10 cellular contexts compared by ENCODE assay signal in the genomic region with DNA sequence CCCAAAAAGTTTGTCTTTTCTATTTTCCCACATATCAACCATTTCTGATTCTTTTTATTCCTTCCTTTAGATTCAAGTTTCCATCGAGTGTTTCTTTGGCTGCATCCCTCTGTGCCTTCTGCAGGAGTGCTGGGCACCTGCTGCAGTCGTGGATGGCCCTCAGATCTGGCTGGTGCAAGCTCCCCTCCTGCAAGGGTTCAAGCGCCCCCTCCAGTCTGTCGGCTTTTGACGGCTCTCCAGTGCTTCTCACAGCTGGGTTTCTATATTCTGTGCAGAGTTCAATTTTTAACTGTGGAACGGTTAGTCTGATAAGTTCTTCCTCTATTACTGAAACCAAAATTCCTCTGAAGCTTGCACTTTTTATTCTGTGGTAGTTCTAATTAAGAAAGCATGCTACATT.
A peak's percentile ranks its signal among the peaks of the same experiment; 100 is the strongest.
DNase-seq lines count a peak whose midpoint lies in the region; ATAC-seq and TF ChIP-seq lines count a peak whose summit lies in the region.
"Had no signal": no experiment of that assay in that cellular context is flagged by ENCODE, and none has a peak within 500 bp of the region (broad histone marks: within the 10 kb centered on the region; RNA-seq: fewer than 3 reads in every experiment).

No MANE protein-coding gene starts in this region.

- H3K9me2 ChIP-seq in GM23248 (ENCODE audit: insufficient read depth), result no peaks in the 10 kb centered on the region

- ATAC-seq in WTC11 (peak; percentile 55), lower lobe of right lung (no peak)
- peak; percentile 48 for ATAC-seq in effector memory CD8-positive, alpha-beta T cell (replicated peaks)
- ATAC-seq in stimulated activated naive CD8-positive, alpha-beta T cell treated with anti-CD3 and anti-CD28 coated beads, Interleukin-15, amount 100 ng/mL, for 72 hours, result peak; percentile 70
- ATAC-seq: heart left ventricle, psoas muscle had no signal

- H3K4me2 ChIP-seq in GM23248 (ENCODE audit: unreplicated experiment), result no peak overlapping the region

- no peaks in the 10 kb centered on the region for H3K27me3 ChIP-seq in lower lobe of right lung (ENCODE audit: low read depth)
- no peaks in the 10 kb centered on the region for H3K27me3 ChIP-seq in GM23248 (replicated peaks; ENCODE audit: insufficient read depth)
- H3K27me3 ChIP-seq: heart left ventricle had no signal

- H3K9ac ChIP-seq in GM23248, result no peak overlapping the region

- peaks cover 5% of the 10 kb centered on the region for H3K27me3 Mint-ChIP-seq in WTC11 (ENCODE audit: low read depth)
- no peaks in the 10 kb centered on the region for H3K27me3 Mint-ChIP-seq in effector memory CD8-positive, alpha-beta T cell
- H3K27me3 Mint-ChIP-seq in stimulated activated naive CD8-positive, alpha-beta T cell treated with anti-CD3 and anti-CD28 coated beads, Interleukin-15, amount 100 ng/mL, for 72 hours, result no peaks in the 10 kb centered on the region

- DNase-seq in activated T-cell treated with anti-CD3 and anti-CD28 coated beads for 1 hour (ENCODE audit: low read depth) (peak; percentile 35), activated T-cell treated with anti-CD3 and anti-CD28 coated beads for 4 hours (no peak), WTC11 (ENCODE audit: low spot score) (peak; percentile 27), lower lobe of right lung (no peak), GM23248 (no peak), AG08395 (ENCODE audit: low spot score) (no peak)
- peak in 1 of 3 experiments; percentile 6 for DNase-seq in effector memory CD8-positive, alpha-beta T cell
- no peak for DNase-seq in stimulated activated naive CD8-positive, alpha-beta T cell treated with anti-CD3 and anti-CD28 coated beads, Interleukin-15, amount 100 ng/mL, for 72 hours
- DNase-seq: heart left ventricle, psoas muscle had no signal

- peaks cover 29% of the 10 kb centered on the region for H3K36me3 ChIP-seq in lower lobe of right lung
- peaks cover 5% of the 10 kb centered on the region; the same call in 1 of the 2 replicates for H3K36me3 ChIP-seq in GM23248 (ENCODE audit: low read depth)

- H3K36me3 Mint-ChIP-seq in WTC11, result peaks cover 40% of the 10 kb centered on the region
- H3K36me3 Mint-ChIP-seq in effector memory CD8-positive, alpha-beta T cell (ENCODE audit: insufficient read depth), result peaks cover 28% of the 10 kb centered on the region

- intact Hi-C loops in lower lobe of right lung (cut with DNase I), result no loop called here

- no peak for TF ChIP-seq CTCF in WTC11 (IDR thresholded peaks at IDR 0.05)
- no peak for TF ChIP-seq CTCF in lower lobe of right lung (IDR thresholded peaks at IDR 0.05)

- no peaks in the 10 kb centered on the region for H3F3A ChIP-seq in GM23248 (ENCODE audit: insufficient read depth)

- H3K4me3 ChIP-seq in lower lobe of right lung (no peak overlapping the region), GM23248 (no peak overlapping the region)
- H3K4me3 ChIP-seq: heart left ventricle, psoas muscle had no signal

- no peaks in the 10 kb centered on the region for H3K79me2 ChIP-seq in GM23248 (ENCODE audit: insufficient read depth)

- in situ Hi-C loops in GM23248 (cut with MboI), result no loop called here

- CTCF ChIA-PET in WTC11 (lab: Charles Lee), result interaction anchor here (1.0 kb wide), 1 partner anchor 336 kb away, joined by 4 read pairs; no protein-coding TSS in a partner anchor

- no peak overlapping the region for H2AFZ ChIP-seq in GM23248

- POLR2A ChIA-PET in WTC11 (lab: Charles Lee), result no interaction called here

- no peaks in the 10 kb centered on the region for H4K20me1 ChIP-seq in GM23248 (ENCODE audit: insufficient read depth)

- H3K9me3 ChIP-seq in lower lobe of right lung (no peaks in the 10 kb centered on the region), GM23248 (ENCODE audit: low read depth) (no peaks in the 10 kb centered on the region)
- H3K9me3 ChIP-seq: heart left ventricle, psoas muscle had no signal

- H3K9me3 Mint-ChIP-seq in WTC11, result peaks cover 16% of the 10 kb centered on the region
- H3K9me3 Mint-ChIP-seq in effector memory CD8-positive, alpha-beta T cell, result no peaks in the 10 kb centered on the region
- H3K9me3 Mint-ChIP-seq in stimulated activated naive CD8-positive, alpha-beta T cell treated with anti-CD3 and anti-CD28 coated beads, Interleukin-15, amount 100 ng/mL, for 72 hours, result peaks cover 7 to 10% of the 10 kb centered on the region in 2 donors

- no peaks in the 10 kb centered on the region for H3K4me1 Mint-ChIP-seq in WTC11
- H3K4me1 Mint-ChIP-seq in effector memory CD8-positive, alpha-beta T cell (ENCODE audit: low read depth in 2 of 2), result peaks cover 11 to 19% of the 10 kb centered on the region in 2 donors
- peaks cover 29% of the 10 kb centered on the region for H3K4me1 Mint-ChIP-seq in stimulated activated naive CD8-positive, alpha-beta T cell treated with anti-CD3 and anti-CD28 coated beads, Interleukin-15, amount 100 ng/mL, for 72 hours

- H3K27ac ChIP-seq in lower lobe of right lung (no peak overlapping the region), GM23248 (no peak overlapping the region)
- H3K27ac ChIP-seq: heart left ventricle, psoas muscle had no signal

- no peak overlapping the region for H3K27ac Mint-ChIP-seq in WTC11
- peak overlapping the region; percentile 30 to 75 for H3K27ac Mint-ChIP-seq in effector memory CD8-positive, alpha-beta T cell
- H3K27ac Mint-ChIP-seq in stimulated activated naive CD8-positive, alpha-beta T cell treated with anti-CD3 and anti-CD28 coated beads, Interleukin-15, amount 100 ng/mL, for 72 hours, result no peak overlapping the region

- no peak overlapping the region for H3K4me3 Mint-ChIP-seq in WTC11
- H3K4me3 Mint-ChIP-seq in effector memory CD8-positive, alpha-beta T cell, result no peak overlapping the region
- H3K4me3 Mint-ChIP-seq in stimulated activated naive CD8-positive, alpha-beta T cell treated with anti-CD3 and anti-CD28 coated beads, Interleukin-15, amount 100 ng/mL, for 72 hours, result peak overlapping the region in 1 of 2 donors; percentile 34

- 90 to 91% methylated on average over 6 of the region's 6 CpGs for WGBS in GM23248 (ENCODE audit: low coverage in 1 of 2, low lambda C conversion rate in 2 of 2, missing lambda C conversion rate in 2 of 2), 2 experiments

- H3K4me1 ChIP-seq in lower lobe of right lung (no peaks in the 10 kb centered on the region), GM23248 (ENCODE audit: insufficient read depth) (no peaks in the 10 kb centered on the region)
- H3K4me1 ChIP-seq: psoas muscle had no signal

TF ChIP-seq in WTC11, 78 proteins besides CTCF, POLR2A, EP300 and RAD21 (continues in another document):
- TF ChIP-seq ZNF423 (CRISPR knock-in tag; IDR thresholded peaks at IDR 0.05) (no peak), HMGA2 (CRISPR knock-in tag; IDR thresholded peaks at IDR 0.05) (no peak), TEAD1 (CRISPR knock-in tag; IDR thresholded peaks at IDR 0.05) (no peak), ZNF532 (CRISPR knock-in tag; IDR thresholded peaks at IDR 0.05; ENCODE audit: borderline replicate concordance) (no peak), SOX15 (CRISPR knock-in tag; IDR thresholded peaks at IDR 0.05) (no peak), ZNF121 (CRISPR knock-in tag; IDR thresholded peaks at IDR 0.05) (no peak), ZNF219 (CRISPR knock-in tag; IDR thresholded peaks at IDR 0.05; ENCODE audit: borderline replicate concordance) (no peak)
- TF ChIP-seq, protein P1, sequence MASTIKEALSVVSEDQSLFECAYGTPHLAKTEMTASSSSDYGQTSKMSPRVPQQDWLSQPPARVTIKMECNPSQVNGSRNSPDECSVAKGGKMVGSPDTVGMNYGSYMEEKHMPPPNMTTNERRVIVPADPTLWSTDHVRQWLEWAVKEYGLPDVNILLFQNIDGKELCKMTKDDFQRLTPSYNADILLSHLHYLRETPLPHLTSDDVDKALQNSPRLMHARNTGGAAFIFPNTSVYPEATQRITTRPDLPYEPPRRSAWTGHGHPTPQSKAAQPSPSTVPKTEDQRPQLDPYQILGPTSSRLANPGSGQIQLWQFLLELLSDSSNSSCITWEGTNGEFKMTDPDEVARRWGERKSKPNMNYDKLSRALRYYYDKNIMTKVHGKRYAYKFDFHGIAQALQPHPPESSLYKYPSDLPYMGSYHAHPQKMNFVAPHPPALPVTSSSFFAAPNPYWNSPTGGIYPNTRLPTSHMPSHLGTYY (CRISPR knock-in tag; IDR thresholded peaks at IDR 0.05), result no peak

Comparison
In these comparisons a context has a peak if more than half of its experiments do, and no peak if none do; other contexts are left out.
1. DNase-seq: peak in activated T-cell treated with anti-CD3 and anti-CD28 coated beads for 1 hour (single experiment) and WTC11 (single experiment); none in activated T-cell treated with anti-CD3 and anti-CD28 coated beads for 4 hours (single experiment), stimulated activated naive CD8-positive, alpha-beta T cell treated with anti-CD3 and anti-CD28 coated beads, Interleukin-15, amount 100 ng/mL, for 72 hours (0 of 2), lower lobe of right lung (single experiment), GM23248 (single experiment) and AG08395 (single experiment).
2. ATAC-seq: peak in WTC11 (single experiment), effector memory CD8-positive, alpha-beta T cell (single experiment) and stimulated activated naive CD8-positive, alpha-beta T cell treated with anti-CD3 and anti-CD28 coated beads, Interleukin-15, amount 100 ng/mL, for 72 hours (single experiment); none in lower lobe of right lung (0 of 2).
3. H3K27ac Mint-ChIP-seq: peak in effector memory CD8-positive, alpha-beta T cell (2 of 2); none in WTC11 (single experiment) and stimulated activated naive CD8-positive, alpha-beta T cell treated with anti-CD3 and anti-CD28 coated beads, Interleukin-15, amount 100 ng/mL, for 72 hours (0 of 2).